In genomic region chr6:75546401-75546800, GRCh38 we compare ENCODE assay signal across 9 cellular contexts. TPM values are rescaled to one million over a fixed set of nuclear protein-coding genes. Genes with fewer than 3 reads are reported as not detected.
A peak's percentile ranks its signal among the peaks of the same experiment; 100 is the strongest.
DNase-seq lines count a peak whose midpoint lies in the region; ATAC-seq and TF ChIP-seq lines count a peak whose summit lies in the region.
"Had no signal": no experiment of that assay in that cellular context is flagged by ENCODE, and none has a peak within 500 bp of the region (broad histone marks: within the 10 kb centered on the region; RNA-seq: fewer than 3 reads in every experiment).

No MANE protein-coding gene starts in this region.

- H2AFZ ChIP-seq in mesenchymal stem cell (ENCODE audit: low read depth, low read length) = no peak overlapping the region

- H3K4me3 ChIP-seq in DOHH2 (ENCODE audit: low read length) = no peak overlapping the region
- no peak overlapping the region for H3K4me3 ChIP-seq in ascending aorta
- H3K4me3 ChIP-seq in mesenchymal stem cell (ENCODE audit: insufficient read depth in 1 of 2, low read depth in 1 of 2, low read length in 2 of 2) = no peak overlapping the region

- H3K79me1 ChIP-seq in mesenchymal stem cell (replicated peaks; ENCODE audit: low read length, poor library complexity, severe bottlenecking) = no peaks in the 10 kb centered on the region

- no peaks in the 10 kb centered on the region for H3F3A ChIP-seq in DOHH2 (ENCODE audit: control insufficient read depth, insufficient read depth)

- H2BK5ac ChIP-seq in mesenchymal stem cell (ENCODE audit: low read depth, low read length, poor library complexity, severe bottlenecking) = no peak overlapping the region

- H4K91ac ChIP-seq in mesenchymal stem cell (ENCODE audit: low read length) = no peak overlapping the region

- peak; percentile 58 for ATAC-seq in HG03442 (IDR thresholded peaks at IDR 0.05; ENCODE audit: unreplicated experiment)
- ATAC-seq in HG03159 (IDR thresholded peaks at IDR 0.05; ENCODE audit: unreplicated experiment) = no peak

- no peak overlapping the region for H2BK15ac ChIP-seq in mesenchymal stem cell (ENCODE audit: low read depth, poor library complexity, severe bottlenecking)

- no peak overlapping the region for H3K9ac ChIP-seq in mesenchymal stem cell (ENCODE audit: low read length)

- no peak overlapping the region for H3K18ac ChIP-seq in mesenchymal stem cell (ENCODE audit: low read depth in 1 of 2, low read length in 2 of 2)

- H2BK12ac ChIP-seq in mesenchymal stem cell (ENCODE audit: low read length in 2 of 2) = no peak overlapping the region

- H3K36me3 ChIP-seq in DOHH2 (ENCODE audit: control insufficient read depth, low read length) (no peaks in the 10 kb centered on the region), ascending aorta (no peaks in the 10 kb centered on the region), mesenchymal stem cell (ENCODE audit: control insufficient read depth in 1 of 2, insufficient read depth in 2 of 2, low read depth in 1 of 2, low read length in 2 of 2) (no peaks in the 10 kb centered on the region)
- H3K36me3 ChIP-seq: neutrophil had no signal

- H3K4me1 ChIP-seq in DOHH2 (ENCODE audit: control insufficient read depth, low read length) (no peaks in the 10 kb centered on the region), ascending aorta (no peaks in the 10 kb centered on the region), mesenchymal stem cell (ENCODE audit: control insufficient read depth, insufficient read depth, low read depth, low read length) (no peaks in the 10 kb centered on the region)

- no peak overlapping the region for H4K8ac ChIP-seq in mesenchymal stem cell (ENCODE audit: low read length)

- H3K27me3 ChIP-seq in DOHH2 (ENCODE audit: control insufficient read depth, low read length) (peaks cover 7% of the 10 kb centered on the region; the same call in 1 of the 2 replicates), ascending aorta (no peaks in the 10 kb centered on the region), mesenchymal stem cell (ENCODE audit: control insufficient read depth in 1 of 2, insufficient read depth in 1 of 2, low read length in 2 of 2) (no peaks in the 10 kb centered on the region)

- no peak overlapping the region for H2BK120ac ChIP-seq in mesenchymal stem cell (ENCODE audit: low read depth, low read length)

- no CpG with 5 or more reads among the region's 2 CpGs for WGBS in mesenchymal stem cell

- H3K4me2 ChIP-seq in DOHH2 (ENCODE audit: low read length) = no peak overlapping the region
- no peak overlapping the region for H3K4me2 ChIP-seq in mesenchymal stem cell (ENCODE audit: low read length, poor library complexity, severe bottlenecking)

- no peaks in the 10 kb centered on the region for H3K9me3 ChIP-seq in DOHH2 (ENCODE audit: control insufficient read depth, insufficient read depth, low read length)
- no peaks in the 10 kb centered on the region for H3K9me3 ChIP-seq in ascending aorta
- H3K9me3 ChIP-seq in mesenchymal stem cell (ENCODE audit: control insufficient read depth, low read length) = no peaks in the 10 kb centered on the region
- H3K9me3 ChIP-seq: neutrophil had no signal

- DNase-seq in ascending aorta (ENCODE audit: low spot score in 2 of 2) (no peak), mesenchymal stem cell (peak; percentile 50), COLO829 (ENCODE audit: low spot score) (no peak), NCI-H446 treated with DMSO at 0.1 percent for 48 hours (lab: John Stamatoyannopoulos, UW) (no peak), DMS114 treated with DMSO at 0.1 percent for 48 hours (lab: John Stamatoyannopoulos, UW; ENCODE audit: unreplicated experiment) (no peak)

- no peak overlapping the region for H3K4ac ChIP-seq in mesenchymal stem cell (ENCODE audit: low read depth in 1 of 2, low read length in 2 of 2)

- H3K23ac ChIP-seq in mesenchymal stem cell (ENCODE audit: low read length in 2 of 2) = no peak overlapping the region

- intact Hi-C loops in ascending aorta (cut with DNase I) = no loop called here

- H3K27ac ChIP-seq in DOHH2 (ENCODE audit: low read depth, low read length) (no peak overlapping the region), ascending aorta (no peak overlapping the region), mesenchymal stem cell (ENCODE audit: low read length, poor library complexity, severe bottlenecking) (no peak overlapping the region)
- H3K27ac ChIP-seq: neutrophil had no signal

- TF ChIP-seq CTCF in DOHH2 (IDR thresholded peaks at IDR 0.05; ENCODE audit: low read depth, low read length, poor library complexity, severe bottlenecking) = peak; percentile 31
- TF ChIP-seq CTCF in ascending aorta (IDR thresholded peaks at IDR 0.05) = peak in 2 of 3 experiments; percentile 18 to 47

- H3K14ac ChIP-seq in mesenchymal stem cell (ENCODE audit: low read length in 2 of 2) = no peak overlapping the region

- no peaks in the 10 kb centered on the region for H3K79me2 ChIP-seq in DOHH2 (ENCODE audit: control insufficient read depth, low read length)

- no peaks in the 10 kb centered on the region for H4K20me1 ChIP-seq in DOHH2 (ENCODE audit: control insufficient read depth, insufficient read depth, low read depth, low read length)

- H3K9me2 ChIP-seq in DOHH2 (replicated peaks; ENCODE audit: control insufficient read depth, low read length) = no peaks in the 10 kb centered on the region

- no peak overlapping the region for H2AK5ac ChIP-seq in mesenchymal stem cell (ENCODE audit: low read length, severe bottlenecking)

RNA-seq across cellular contexts. Expression of gene FILIP1, which starts 52.8 kb away (rescaled TPM):
- total RNA-seq in ascending aorta = 13.6 TPM
- 5.4 TPM for polyA plus RNA-seq in mesenchymal stem cell (2013, experiment 1 of 2)
- polyA plus RNA-seq in mesenchymal stem cell (2013, experiment 2 of 2) = 5.3 TPM

RNA-seq across cellular contexts. Expression of gene SENP6, which starts 55.3 kb away (rescaled TPM):
- 24.4 TPM for total RNA-seq in ascending aorta
- 51.6 TPM for polyA plus RNA-seq in mesenchymal stem cell (2013, experiment 1 of 2)
- polyA plus RNA-seq in mesenchymal stem cell (2013, experiment 2 of 2) = 50.6 TPM
